1 cellular context compared by ENCODE assay signal in genomic region chr22:41725510-41726110, GRCh38.
TF ChIP-seq lines count a peak whose summit lies in the region.

No MANE protein-coding gene starts in this region.

TF ChIP-seq in HEK293T, 16 proteins besides CTCF, POLR2A, EP300 and RAD21:
- no peak for TF ChIP-seq ARNT (IDR thresholded peaks at IDR 0.05)
- TF ChIP-seq FOXM1 (IDR thresholded peaks at IDR 0.05; ENCODE audit: borderline replicate concordance) = no peak
- no peak for TF ChIP-seq NFRKB (IDR thresholded peaks at IDR 0.05)
- no peak for TF ChIP-seq LEF1 (IDR thresholded peaks at IDR 0.05; ENCODE audit: borderline replicate concordance)
- TF ChIP-seq PKNOX1 (IDR thresholded peaks at IDR 0.05) = no peak
- no peak for TF ChIP-seq FOXK2 (IDR thresholded peaks at IDR 0.05)
- no peak for TF ChIP-seq ELF4 (IDR thresholded peaks at IDR 0.05)
- TF ChIP-seq BHLHE40 (IDR thresholded peaks at IDR 0.05; ENCODE audit: borderline replicate concordance) = no peak
- TF ChIP-seq ZNF384 (IDR thresholded peaks at IDR 0.05) = no peak
- TF ChIP-seq CTBP1 (IDR thresholded peaks at IDR 0.05; ENCODE audit: borderline replicate concordance) = no peak
- no peak for TF ChIP-seq SUZ12 (IDR thresholded peaks at IDR 0.05)
- TF ChIP-seq TARDBP (IDR thresholded peaks at IDR 0.05) = no peak
- TF ChIP-seq SP1 (IDR thresholded peaks at IDR 0.05) = no peak
- no peak for TF ChIP-seq L3MBTL2 (conservative IDR thresholded peaks at IDR 0.05)
TF ChIP-seq in HEK293T: peak in this region for 0.
